8 cellular contexts compared by ENCODE assay signal in the genomic region with DNA sequence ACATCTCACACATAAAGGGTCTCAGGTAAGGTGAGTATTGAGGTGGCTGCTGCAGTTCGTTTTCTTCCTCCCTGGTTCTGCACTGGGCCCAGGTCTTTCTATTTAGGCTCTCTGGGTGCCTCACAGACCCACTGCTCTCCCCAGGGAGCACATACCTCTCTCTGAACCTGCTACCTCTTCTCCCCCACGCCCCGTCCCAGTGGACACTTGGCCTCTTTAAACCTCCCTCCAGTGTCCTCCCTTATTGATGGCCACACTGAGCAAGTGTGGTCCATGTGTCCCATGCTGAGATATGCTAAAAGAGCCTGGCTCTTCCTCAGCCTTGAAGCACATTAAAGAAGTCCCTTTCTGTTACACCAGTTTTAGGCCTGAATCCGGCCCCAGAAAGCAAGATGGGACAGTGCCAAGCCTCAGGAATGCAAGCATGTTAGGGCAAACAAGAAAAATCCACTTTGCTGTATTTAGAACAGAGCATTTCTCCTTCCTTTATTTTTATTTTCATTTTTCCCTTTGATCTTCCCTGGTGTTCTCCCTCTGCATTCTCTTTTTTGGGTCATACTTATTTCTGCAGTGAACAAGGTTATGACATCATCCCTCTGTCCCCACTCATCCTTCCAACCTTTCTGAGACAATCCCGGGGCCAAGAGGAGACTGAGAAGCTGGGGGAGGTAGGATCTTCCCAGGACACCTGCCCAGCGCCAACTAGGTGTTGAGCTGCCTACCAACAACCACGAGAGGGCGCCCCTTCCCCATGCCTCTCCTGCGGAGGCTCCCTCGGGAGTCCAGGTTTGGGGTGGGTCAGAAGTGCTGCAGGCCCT. TPM values are rescaled to one million over a fixed set of nuclear protein-coding genes. Genes with fewer than 3 reads are reported as not detected.
DNase-seq lines count a peak whose midpoint lies in the region; ATAC-seq and TF ChIP-seq lines count a peak whose summit lies in the region.

No MANE protein-coding gene starts in this region.

- peaks cover 24% of the 10 kb centered on the region for H3K4me1 Mint-ChIP-seq in progenitor cell of endocrine pancreas (ENCODE audit: low read depth)

- peak; percentile 76 for DNase-seq in GM20000 (ENCODE audit: low spot score)
- DNase-seq in LNCaP clone FGC (ENCODE audit: low read depth) = peak; percentile 31
- DNase-seq in SKM-1 (lab: John Stamatoyannopoulos, UW; ENCODE audit: unreplicated experiment) = peak; percentile 33
- DNase-seq in activated naive CD4-positive, alpha-beta T cell treated with anti-CD3 and anti-CD28 coated beads, Interleukin-2, amount 50 U/mL, for 72 hours (ENCODE audit: low spot score in 2 of 2) = peak; percentile 79 to 88
- DNase-seq in head of caudate nucleus = peak; percentile 53 to 90 (median 80)
- DNase-seq in progenitor cell of endocrine pancreas (ENCODE audit: low spot score, unreplicated experiment) = peak; percentile 68

- H3K27ac Mint-ChIP-seq in activated naive CD4-positive, alpha-beta T cell treated with anti-CD3 and anti-CD28 coated beads, Interleukin-2, amount 50 U/mL, for 72 hours = peak overlapping the region; percentile 96 to 100
- H3K27ac Mint-ChIP-seq in progenitor cell of endocrine pancreas = no peak overlapping the region

- TF ChIP-seq CTCF in C4-2B (conservative IDR thresholded peaks at IDR 0.05) (peak; percentile 98), GM20000 (IDR thresholded peaks at IDR 0.05; ENCODE audit: extremely low read depth, missing control alignments) (peak; percentile 80), LNCaP clone FGC (IDR thresholded peaks at IDR 0.05; ENCODE audit: control insufficient read depth, extremely low read depth, insufficient read depth) (peak; percentile 85), progenitor cell of endocrine pancreas (IDR thresholded peaks at IDR 0.05; ENCODE audit: unreplicated experiment) (peak; percentile 92)

- peak; percentile 33 to 38 for ATAC-seq in activated naive CD4-positive, alpha-beta T cell treated with anti-CD3 and anti-CD28 coated beads, Interleukin-2, amount 50 U/mL, for 72 hours
- no peak for ATAC-seq in HG02870 (IDR thresholded peaks at IDR 0.05; ENCODE audit: unreplicated experiment)

- H3K27me3 Mint-ChIP-seq in progenitor cell of endocrine pancreas = no peaks in the 10 kb centered on the region

- intact Hi-C loops in head of caudate nucleus (cut with DNase I) = loop anchor here (5.0 kb wide), 1 partner anchor 180 kb away; no protein-coding TSS in a partner anchor

- peaks cover 5 to 7% of the 10 kb centered on the region in 2 donors for H3K9me3 Mint-ChIP-seq in activated naive CD4-positive, alpha-beta T cell treated with anti-CD3 and anti-CD28 coated beads, Interleukin-2, amount 50 U/mL, for 72 hours
- H3K9me3 Mint-ChIP-seq in progenitor cell of endocrine pancreas (ENCODE audit: low read depth) = no peaks in the 10 kb centered on the region

- peaks cover 0 to 12% of the 10 kb centered on the region in 2 donors for H3K36me3 Mint-ChIP-seq in activated naive CD4-positive, alpha-beta T cell treated with anti-CD3 and anti-CD28 coated beads, Interleukin-2, amount 50 U/mL, for 72 hours
- no peaks in the 10 kb centered on the region for H3K36me3 Mint-ChIP-seq in progenitor cell of endocrine pancreas (ENCODE audit: insufficient read depth)

- H3K27ac ChIP-seq in C4-2B = no peak overlapping the region

- no peak overlapping the region for H3K4me3 ChIP-seq in LNCaP clone FGC (ENCODE audit: low read depth, low read length)

- no peak overlapping the region for H3K4me3 Mint-ChIP-seq in progenitor cell of endocrine pancreas (ENCODE audit: low read depth)

RNA-seq across cellular contexts. Expression of a gene that starts 5.0 kb away (rescaled TPM):
- 10 to 100 TPM; 13.8 to 25.0 TPM for total RNA-seq in activated naive CD4-positive, alpha-beta T cell treated with anti-CD3 and anti-CD28 coated beads, Interleukin-2, amount 50 U/mL, for 72 hours
- total RNA-seq in progenitor cell of endocrine pancreas = not detected in 2 replicates

RNA-seq across cellular contexts. Expression of a gene that starts 22.1 kb away (rescaled TPM):
- 100 to 1,000 TPM; 213 to 221 TPM for total RNA-seq in activated naive CD4-positive, alpha-beta T cell treated with anti-CD3 and anti-CD28 coated beads, Interleukin-2, amount 50 U/mL, for 72 hours
- total RNA-seq in progenitor cell of endocrine pancreas = 2.6 and 3.0 TPM in 2 replicates

Comparison
In these comparisons a context has a peak if more than half of its experiments do, and no peak if none do; other contexts are left out.
1. DNase-seq: peak in every context shown above with its lines; median percentile 84 in activated naive CD4-positive, alpha-beta T cell treated with anti-CD3 and anti-CD28 coated beads, Interleukin-2, amount 50 U/mL, for 72 hours; 80 in head of caudate nucleus; 76 in GM20000; 68 in progenitor cell of endocrine pancreas; 33 in SKM-1; 31 in LNCaP clone FGC.
2. RNA of a gene that starts 5.0 kb away (total RNA-seq): 13.8 to 25.0 TPM in activated naive CD4-positive, alpha-beta T cell treated with anti-CD3 and anti-CD28 coated beads, Interleukin-2, amount 50 U/mL, for 72 hours; not detected in progenitor cell of endocrine pancreas; every median in the first group is over 10 times any median in the second.
3. RNA of a gene that starts 22.1 kb away (total RNA-seq): 213 to 221 TPM in activated naive CD4-positive, alpha-beta T cell treated with anti-CD3 and anti-CD28 coated beads, Interleukin-2, amount 50 U/mL, for 72 hours; 2.6 to 3.0 TPM in progenitor cell of endocrine pancreas; every median in the first group is over 10 times any median in the second.
4. Peak in every context shown above with its lines, with median percentiles within 50 percentile points of each other: CTCF ChIP-seq.